Comparison of ENCODE assay signal across 8 cellular contexts in the genomic region with DNA sequence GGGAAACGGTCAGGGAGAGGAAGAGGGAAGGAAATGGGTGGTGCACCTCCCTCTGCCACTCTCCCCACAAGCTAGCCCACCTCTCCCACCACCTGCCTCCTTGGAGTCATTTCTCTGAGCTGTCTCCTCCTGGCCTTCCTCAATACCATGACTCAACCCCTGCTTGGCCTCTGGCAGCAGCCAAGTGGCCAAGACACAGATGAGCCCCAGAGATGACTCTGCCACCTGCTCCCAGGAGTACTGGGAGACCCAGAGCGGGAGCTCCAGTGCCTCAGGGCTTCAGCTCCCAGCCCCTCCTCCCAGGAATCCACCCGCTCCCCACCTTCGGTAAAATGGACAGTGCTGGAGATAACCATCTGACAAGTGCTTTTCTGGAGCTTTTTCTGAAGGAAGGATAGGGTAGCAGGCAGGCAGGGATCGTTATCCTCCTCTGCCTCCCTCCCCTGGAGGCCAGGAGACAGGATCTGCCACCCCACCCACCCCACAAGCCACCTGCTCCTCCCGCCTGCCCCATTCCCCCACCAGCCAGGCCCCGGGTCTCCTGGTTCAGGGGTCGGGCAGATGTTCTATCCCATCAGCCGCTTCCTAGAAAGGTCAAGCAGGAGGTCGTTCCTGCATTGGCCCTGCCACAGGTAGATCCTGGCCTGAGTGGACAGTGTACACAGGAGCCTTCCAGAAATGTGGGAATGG. TPM values are rescaled to one million over a fixed set of nuclear protein-coding genes. Genes with fewer than 3 reads are reported as not detected.
A peak's percentile ranks its signal among the peaks of the same experiment; 100 is the strongest.
DNase-seq lines count a peak whose midpoint lies in the region; ATAC-seq and TF ChIP-seq lines count a peak whose summit lies in the region.
"Had no signal": no experiment of that assay in that cellular context is flagged by ENCODE, and none has a peak within 500 bp of the region (broad histone marks: within the 10 kb centered on the region; RNA-seq: fewer than 3 reads in every experiment).

No MANE protein-coding gene starts in this region.

- no peaks in the 10 kb centered on the region for H3K36me3 ChIP-seq in testis (ENCODE audit: low read depth, missing control alignments)

- H3K9me3 ChIP-seq in testis = no peaks in the 10 kb centered on the region

- intact Hi-C loops in testis (cut with DNase I; ENCODE audit: low total_unique reads) = no loop called here

- H3K4me3 ChIP-seq in fibroblast of pulmonary artery (replicated peaks; ENCODE audit: low read depth, low read length) (peak overlapping the region; percentile 90), testis (no peak overlapping the region)

- ATAC-seq in GM21367 (IDR thresholded peaks at IDR 0.05; ENCODE audit: unreplicated experiment) (no peak), GM21576 (IDR thresholded peaks at IDR 0.05; ENCODE audit: unreplicated experiment) (no peak)

- peaks cover 45% of the 10 kb centered on the region for H3K4me1 ChIP-seq in testis

- WGBS in testis, 2 donors = 62 to 63% methylated on average over 5 to 10 of the region's 10 CpGs

- DNase-seq in RKO (ENCODE audit: low spot score) (peak; percentile 97), fibroblast of pulmonary artery (ENCODE audit: low read depth) (no peak), testis (no peak), globus pallidus (ENCODE audit: low spot score) (no peak)
- DNase-seq: activated naive CD8-positive, alpha-beta T cell treated with anti-CD3 and anti-CD28 coated beads for 36 hours; SHP77 treated with DMSO at 0.1 percent for 48 hours had no signal

- H3K27ac ChIP-seq in testis = peak overlapping the region; percentile 64 to 80

- TF ChIP-seq POLR2A in testis (IDR thresholded peaks at IDR 0.05) = no peak

- TF ChIP-seq CTCF in fibroblast of pulmonary artery (IDR thresholded peaks at IDR 0.05; ENCODE audit: low read length, missing control alignments) (no peak), testis (IDR thresholded peaks at IDR 0.05) (no peak)

- no peaks in the 10 kb centered on the region for H3K27me3 ChIP-seq in testis

RNA-seq across cellular contexts. Expression of gene S100A16, which starts 2.5 kb away (rescaled TPM):
- total RNA-seq in testis = 100 to 1,000 TPM; 158 to 171 TPM
- 126 TPM for polyA plus RNA-seq in testis (ENCODE audit: insufficient read depth, low read depth, low replicate concordance)
- total RNA-seq: activated naive CD8-positive, alpha-beta T cell treated with anti-CD3 and anti-CD28 coated beads for 36 hours had no signal

RNA-seq across cellular contexts. Expression of gene S100A14, which starts 5.6 kb away (rescaled TPM):
- not detected for total RNA-seq in testis
- polyA plus RNA-seq in testis (ENCODE audit: insufficient read depth, low read depth, low replicate concordance) = 1.6 TPM
- total RNA-seq: activated naive CD8-positive, alpha-beta T cell treated with anti-CD3 and anti-CD28 coated beads for 36 hours had no signal

RNA-seq across cellular contexts. Expression of gene S100A13, which starts 16.8 kb away (rescaled TPM):
- 10 to 100 TPM; 54.2 to 78.2 TPM for total RNA-seq in testis
- 90.9 TPM for polyA plus RNA-seq in testis (ENCODE audit: insufficient read depth, low read depth, low replicate concordance)

RNA-seq across cellular contexts. Expression of gene S100A1, which starts 17.8 kb away (rescaled TPM):
- 10 to 100 TPM in 1 of 2 donors, 1 to 10 TPM in 1; 8.2 to 24.0 TPM for total RNA-seq in testis
- 29.8 TPM for polyA plus RNA-seq in testis (ENCODE audit: insufficient read depth, low read depth, low replicate concordance)
- total RNA-seq: activated naive CD8-positive, alpha-beta T cell treated with anti-CD3 and anti-CD28 coated beads for 36 hours had no signal

RNA-seq across cellular contexts. Expression of gene CHTOP, which starts 23.4 kb away (rescaled TPM):
- 10 to 100 TPM; 86.1 to 87.8 TPM for total RNA-seq in testis
- 101 TPM for polyA plus RNA-seq in testis (ENCODE audit: insufficient read depth, low read depth, low replicate concordance)
